ENCODE assay signal across 11 cellular contexts in genomic region chr16:84513111-84514065, GRCh38. TPM values are rescaled to one million over a fixed set of nuclear protein-coding genes. Genes with fewer than 3 reads are reported as not detected.
A peak's percentile ranks its signal among the peaks of the same experiment; 100 is the strongest.
DNase-seq lines count a peak whose midpoint lies in the region; ATAC-seq and TF ChIP-seq lines count a peak whose summit lies in the region.
"Had no signal": no experiment of that assay in that cellular context is flagged by ENCODE, and none has a peak within 500 bp of the region (broad histone marks: within the 10 kb centered on the region; RNA-seq: fewer than 3 reads in every experiment).

No MANE protein-coding gene starts in this region.

- H3K36me3 Mint-ChIP-seq in CD4-positive, alpha-beta memory T cell, result no peaks in the 10 kb centered on the region
- H3K36me3 Mint-ChIP-seq in nephron progenitor cell (ENCODE audit: low read depth), result no peaks in the 10 kb centered on the region

- DNase-seq in CD4-positive, alpha-beta memory T cell, result no peak
- peak; percentile 79 for DNase-seq in adipocyte (ENCODE audit: low read depth)
- DNase-seq in nephron progenitor cell, result no peak
- DNase-seq in transverse colon, result no peak
- no peak for DNase-seq in medulla oblongata (ENCODE audit: extremely low spot score)
- no peak for DNase-seq in HUDEP-2 (lab: John Stamatoyannopoulos, UW; ENCODE audit: unreplicated experiment in 76 of 76)
- DNase-seq: MM.1S, occipital lobe had no signal

- H3K9me3 ChIP-seq in CD4-positive, alpha-beta memory T cell (ENCODE audit: control insufficient read depth in 1 of 2, low read length in 2 of 2), result no peaks in the 10 kb centered on the region
- no peaks in the 10 kb centered on the region for H3K9me3 ChIP-seq in KOPT-K1 (ENCODE audit: insufficient read depth, low read length, poor library complexity, severe bottlenecking)
- H3K9me3 ChIP-seq in adipocyte (ENCODE audit: control insufficient read depth, low read length), result no peaks in the 10 kb centered on the region
- no peaks in the 10 kb centered on the region for H3K9me3 ChIP-seq in transverse colon
- H3K9me3 ChIP-seq: upper lobe of left lung had no signal

- H3K4me3 Mint-ChIP-seq in CD4-positive, alpha-beta memory T cell, result peak overlapping the region in 7 of 8 donors; percentile 55 to 90 (median 75)
- H3K4me3 Mint-ChIP-seq in nephron progenitor cell, result no peak overlapping the region

- no peaks in the 10 kb centered on the region for H3K36me3 ChIP-seq in CD4-positive, alpha-beta memory T cell (ENCODE audit: insufficient read depth, low read length)
- H3K36me3 ChIP-seq in KOPT-K1 (ENCODE audit: insufficient read depth, low read length) (no peaks in the 10 kb centered on the region), adipocyte (ENCODE audit: control insufficient read depth, insufficient read depth, low read length, severe bottlenecking) (no peaks in the 10 kb centered on the region), transverse colon (no peaks in the 10 kb centered on the region)
- H3K36me3 ChIP-seq: upper lobe of left lung had no signal

- peaks cover 0 to 2% (median 0%) of the 10 kb centered on the region in 8 donors for H3K9me3 Mint-ChIP-seq in CD4-positive, alpha-beta memory T cell
- H3K9me3 Mint-ChIP-seq in nephron progenitor cell, result no peaks in the 10 kb centered on the region

- 84 to 91% methylated on average over 11 to 23 of the region's 23 CpGs for WGBS in transverse colon (ENCODE audit: low coverage in 1 of 2), 2 donors

- no peak for ATAC-seq in GM18517 (IDR thresholded peaks at IDR 0.05; ENCODE audit: unreplicated experiment)

- no peak for TF ChIP-seq CTCF in nephron progenitor cell (IDR thresholded peaks at IDR 0.05)
- TF ChIP-seq CTCF in transverse colon (IDR thresholded peaks at IDR 0.05), result no peak

- TF ChIP-seq EP300 in transverse colon (IDR thresholded peaks at IDR 0.05; ENCODE audit: low read depth), result no peak

- POLR2A ChIA-PET in CD4-positive, alpha-beta memory T cell (lab: Charles Lee; ENCODE audit: partially characterized antibody), result interaction anchor here (0.8 to 7.0 kb wide), 18 partner anchors 8 to 457 kb away, joined by 3 to 113 read pairs (median 8); partner anchors contain the start of genes COTL1, KLHL36 and MEAK7

- H3K27me3 ChIP-seq in CD4-positive, alpha-beta memory T cell (ENCODE audit: insufficient read depth, low read length), result no peaks in the 10 kb centered on the region
- H3K27me3 ChIP-seq in adipocyte (replicated peaks; ENCODE audit: control insufficient read depth, insufficient read depth, low read length) (no peaks in the 10 kb centered on the region), transverse colon (no peaks in the 10 kb centered on the region)
- H3K27me3 ChIP-seq: upper lobe of left lung had no signal

- H3K4me1 ChIP-seq in CD4-positive, alpha-beta memory T cell (ENCODE audit: insufficient read depth, low read length), result peaks cover 82% of the 10 kb centered on the region
- H3K4me1 ChIP-seq in adipocyte (ENCODE audit: control insufficient read depth, insufficient read depth, low read length) (peaks cover 5% of the 10 kb centered on the region), transverse colon (no peaks in the 10 kb centered on the region)

- H3K27ac Mint-ChIP-seq in CD4-positive, alpha-beta memory T cell, result peak overlapping the region; percentile 87 to 99 (median 98)
- H3K27ac Mint-ChIP-seq in nephron progenitor cell, result peak overlapping the region; percentile 4

- CTCF ChIA-PET in CD4-positive, alpha-beta memory T cell (lab: Charles Lee; ENCODE audit: partially characterized antibody), result interaction anchor here (0.9 to 14.7 kb wide), 16 partner anchors 8 to 226 kb away, joined by 3 to 358 read pairs (median 6); partner anchors contain the start of genes COTL1 and MEAK7

- in situ Hi-C loops in transverse colon (cut with MboI; ENCODE audit: low pct_ligation_motif_present in 1 of 4, low pct_unique_long_range_greater_than_20kb in 1 of 4, low sequenced_read_pairs in 3 of 4), result loop anchor here (5.0 to 25.0 kb wide), 5 partner anchors 109 to 224 kb away; no protein-coding TSS in a partner anchor

- intact Hi-C loops in CD4-positive, alpha-beta memory T cell (cut with micrococcal nuclease), result loop anchor here (1.0 to 2.0 kb wide), 2 partner anchors 7 to 87 kb away; no protein-coding TSS in a partner anchor
- intact Hi-C loops in transverse colon (cut with DNase I; ENCODE audit: low total_unique reads), result loop anchor here (10.0 kb wide), 1 partner anchor 211 kb away; no protein-coding TSS in a partner anchor

- no peak overlapping the region for H3K9ac ChIP-seq in adipocyte (ENCODE audit: low read length)

- no peaks in the 10 kb centered on the region for H3K27me3 Mint-ChIP-seq in CD4-positive, alpha-beta memory T cell
- peaks cover 17% of the 10 kb centered on the region for H3K27me3 Mint-ChIP-seq in nephron progenitor cell (ENCODE audit: low read depth, poor library complexity)

- TF ChIP-seq POLR2A in transverse colon (IDR thresholded peaks at IDR 0.05), result no peak

- H3K4me3 ChIP-seq in CD4-positive, alpha-beta memory T cell (ENCODE audit: low read length in 2 of 2), result no peak overlapping the region
- H3K4me3 ChIP-seq in adipocyte (ENCODE audit: low read length), result no peak overlapping the region
- no peak overlapping the region for H3K4me3 ChIP-seq in transverse colon
- H3K4me3 ChIP-seq: upper lobe of left lung had no signal

- peak overlapping the region; percentile 70 for H3K27ac ChIP-seq in CD4-positive, alpha-beta memory T cell (ENCODE audit: low read depth, low read length)
- H3K27ac ChIP-seq in KOPT-K1 (ENCODE audit: low read depth, low read length, poor library complexity, severe bottlenecking) (peak overlapping the region; percentile 69), transverse colon (no peak overlapping the region)

- H3K4me1 Mint-ChIP-seq in CD4-positive, alpha-beta memory T cell, result peaks cover 51 to 76% (median 66%) of the 10 kb centered on the region in 4 donors
- peaks cover 76% of the 10 kb centered on the region for H3K4me1 Mint-ChIP-seq in nephron progenitor cell

RNA-seq across cellular contexts. Expression of gene MEAK7, which starts 8.9 kb away (rescaled TPM):
- total RNA-seq in CD4-positive, alpha-beta memory T cell, result 10 to 100 TPM; 13.6 to 16.8 TPM
- 1 to 10 TPM; 3.3 to 8.6 TPM for polyA plus RNA-seq in CD4-positive, alpha-beta memory T cell
- total RNA-seq in transverse colon, result 10 to 100 TPM; 20.3 to 29.1 (median 21.8) TPM

Comparison
In these comparisons a context has a peak if more than half of its experiments do, and no peak if none do; other contexts are left out.
1. H3K27ac ChIP-seq: peak in CD4-positive, alpha-beta memory T cell (single experiment) and KOPT-K1 (single experiment); none in transverse colon (0 of 4).